Comparison of ENCODE assay signal across 13 cellular contexts in the genomic region with DNA sequence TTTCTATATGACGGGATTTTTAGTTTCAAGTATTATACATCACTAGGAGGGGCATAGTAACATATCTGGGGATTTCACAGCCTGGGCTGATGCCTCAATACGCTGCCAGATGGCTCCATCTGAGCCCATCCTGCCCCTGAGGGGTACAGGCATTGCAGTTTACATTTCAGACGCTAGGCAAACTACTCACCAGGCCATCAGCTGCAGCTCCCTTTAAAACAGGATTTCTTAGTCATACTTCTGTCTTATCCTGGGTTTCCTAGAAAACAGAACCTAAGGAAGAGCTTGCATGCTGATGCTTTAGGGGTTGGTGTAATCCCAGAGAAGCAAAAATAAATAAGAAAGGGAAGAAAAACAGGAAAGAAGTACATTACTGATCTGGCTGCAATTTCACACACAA.
DNase-seq lines count a peak whose midpoint lies in the region; ATAC-seq and TF ChIP-seq lines count a peak whose summit lies in the region.
"Had no signal": no experiment of that assay in that cellular context is flagged by ENCODE, and none has a peak within 500 bp of the region (broad histone marks: within the 10 kb centered on the region; RNA-seq: fewer than 3 reads in every experiment).

No MANE protein-coding gene starts in this region.

- no peaks in the 10 kb centered on the region for H3K27me3 ChIP-seq in aorta (ENCODE audit: control insufficient read depth in 1 of 2, insufficient read depth in 2 of 2, low read length in 1 of 2)
- H3K27me3 ChIP-seq: spleen had no signal

- 68 to 82% methylated on average over 3 of the region's 3 CpGs for WGBS in aorta, 2 donors

- H3K4me3 ChIP-seq in choroid plexus epithelial cell (ENCODE audit: low read depth, low read length) (no peak overlapping the region), aorta (ENCODE audit: low read length in 2 of 2) (no peak overlapping the region)
- H3K4me3 ChIP-seq: spleen, uterus had no signal

- H3K9me3 ChIP-seq in aorta (ENCODE audit: control insufficient read depth, low read length), result no peaks in the 10 kb centered on the region
- H3K9me3 ChIP-seq: spleen, uterus had no signal

- intact Hi-C loops in aorta (cut with DNase I), result no loop called here

- H3K36me3 ChIP-seq in aorta (ENCODE audit: control insufficient read depth in 1 of 2, insufficient read depth in 2 of 2, low read length in 1 of 2), result no peaks in the 10 kb centered on the region
- H3K36me3 ChIP-seq: spleen, uterus had no signal

- TF ChIP-seq CTCF in choroid plexus epithelial cell (conservative IDR thresholded peaks at IDR 0.05; ENCODE audit: low read depth, low read length), result peak; percentile 57

- ATAC-seq in GM18868 (IDR thresholded peaks at IDR 0.05; ENCODE audit: unreplicated experiment) (no peak), aorta (ENCODE audit: low FRiP score) (no peak)
- ATAC-seq: natural killer cell had no signal

- DNase-seq in DMS 273 treated with DMSO at 0.1 percent for 48 hours (lab: John Stamatoyannopoulos, UW), result peak; percentile 37
- peak; percentile 67 for DNase-seq in NCI-H2171 treated with DMSO at 0.1 percent for 48 hours (lab: John Stamatoyannopoulos, UW)
- peak; percentile 34 for DNase-seq in choroid plexus epithelial cell (ENCODE audit: low read depth)
- DNase-seq in lung microvascular endothelial cell (ENCODE audit: low read depth in 2 of 2), result peak; percentile 6 to 14
- DNase-seq in NCI-H226, result no peak
- DNase-seq in HuH-7.5 (ENCODE audit: low spot score), result no peak
- DNase-seq in aorta, result no peak
- DNase-seq: activated T-cell treated with anti-CD3 and anti-CD28 coated beads, Interleukin-2, amount 50 U/mL, for 1 hour; natural killer cell; spleen; uterus had no signal

- H3K4me1 ChIP-seq in aorta (ENCODE audit: control insufficient read depth in 1 of 2, insufficient read depth in 2 of 2, low read length in 2 of 2), result no peaks in the 10 kb centered on the region
- H3K4me1 ChIP-seq: spleen, uterus had no signal

- H3K27ac ChIP-seq in aorta (ENCODE audit: low read depth in 1 of 2, low read length in 2 of 2), result no peak overlapping the region
- H3K27ac ChIP-seq: spleen, uterus, VCaP had no signal

Comparison
In these comparisons a context has a peak if more than half of its experiments do, and no peak if none do; other contexts are left out.
1. DNase-seq: peak in DMS 273 treated with DMSO at 0.1 percent for 48 hours (single experiment), NCI-H2171 treated with DMSO at 0.1 percent for 48 hours (single experiment), choroid plexus epithelial cell (single experiment) and lung microvascular endothelial cell (2 of 2); none in NCI-H226 (single experiment), HuH-7.5 (single experiment) and aorta (0 of 2).